27 cellular contexts compared by ENCODE assay signal in the genomic region with DNA sequence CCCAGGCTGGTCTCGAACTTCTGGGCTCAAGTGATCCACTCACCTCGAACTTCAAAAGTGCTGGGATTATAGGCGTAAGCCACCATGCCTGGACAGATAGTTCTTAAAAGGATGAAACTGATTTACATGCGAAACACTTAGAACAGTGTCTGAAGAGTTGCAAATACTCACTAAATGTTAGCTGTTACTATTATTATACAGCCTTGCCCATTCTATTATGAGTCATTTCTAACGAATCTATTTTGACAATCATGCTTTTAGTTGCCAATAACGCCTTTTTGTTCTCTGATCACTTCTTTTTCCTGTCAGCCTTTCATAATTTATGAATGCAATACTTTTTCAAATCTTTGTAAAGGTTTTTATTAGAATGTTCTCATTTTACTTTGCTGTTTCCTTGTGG.
"Had no signal": no experiment of that assay in that cellular context is flagged by ENCODE, and none has a peak within 500 bp of the region (broad histone marks: within the 10 kb centered on the region; RNA-seq: fewer than 3 reads in every experiment).

No MANE protein-coding gene starts in this region.

- H3K9me3 ChIP-seq: adrenal gland, body of pancreas, colonic mucosa, heart left ventricle, right atrium auricular region, thoracic aorta had no signal

- ATAC-seq: body of pancreas; effector memory CD8-positive, alpha-beta T cell; heart left ventricle; left colon; naive thymus-derived CD8-positive, alpha-beta T cell had no signal

- H3K4me1 ChIP-seq: adrenal gland, body of pancreas, colonic mucosa had no signal

- H3K27me3 ChIP-seq: adrenal gland, body of pancreas, colonic mucosa, heart left ventricle, neural progenitor cell, right atrium auricular region had no signal

- H3K4me1 Mint-ChIP-seq: activated CD4-positive, alpha-beta memory T cell treated with anti-CD3 and anti-CD28 coated beads, Interleukin-2, amount 10 ng/mL, durations not matched to agents 7 days and 5 days; activated CD4-positive, alpha-beta T cell treated with anti-CD3 and anti-CD28 coated beads, Interleukin-2, amount 10 ng/mL, durations not matched to agents 7 days and 5 days; neural progenitor cell had no signal

- H3K27ac ChIP-seq: adrenal gland, body of pancreas, colonic mucosa, dorsolateral prefrontal cortex, heart left ventricle, neural progenitor cell, right atrium auricular region, thoracic aorta had no signal

- H3K27me3 Mint-ChIP-seq: activated CD4-positive, alpha-beta memory T cell treated with anti-CD3 and anti-CD28 coated beads, Interleukin-2, amount 10 ng/mL, durations not matched to agents 7 days and 5 days; activated CD4-positive, alpha-beta T cell treated with anti-CD3 and anti-CD28 coated beads, Interleukin-2, amount 10 ng/mL, durations not matched to agents 7 days and 5 days; activated naive CD8-positive, alpha-beta T cell treated with anti-CD3 and anti-CD28 coated beads for 36 hours; effector memory CD8-positive, alpha-beta T cell; naive thymus-derived CD8-positive, alpha-beta T cell; stimulated activated naive CD8-positive, alpha-beta T cell treated with anti-CD3 and anti-CD28 coated beads, Interleukin-15, Interleukin-2, amounts not matched to agents 100 ng/mL and 50 ng/mL, for 24 hours had no signal

- DNase-seq: activated CD4-positive, alpha-beta memory T cell treated with anti-CD3 and anti-CD28 coated beads, Interleukin-2, amount 10 ng/mL, durations not matched to agents 7 days and 5 days; activated CD4-positive, alpha-beta T cell treated with anti-CD3 and anti-CD28 coated beads, Interleukin-2, amount 10 ng/mL, durations not matched to agents 7 days and 5 days; activated CD4-positive, CD25-positive, alpha-beta regulatory T cell treated with anti-CD3 and anti-CD28 coated beads, Interleukin-2, amount 50 U/mL, for 72 hours; activated naive CD4-positive, alpha-beta T cell treated with Interleukin-2 at 50 U/mL for 16 hours; activated naive CD8-positive, alpha-beta T cell treated with anti-CD3 and anti-CD28 coated beads for 36 hours; activated T-cell treated with anti-CD3 and anti-CD28 coated beads, Interleukin-2, amount 50 U/mL, for 48 hours; adrenal gland; aorta; body of pancreas; colonic mucosa; dorsolateral prefrontal cortex; effector memory CD8-positive, alpha-beta T cell; foreskin fibroblast; heart left ventricle; hypothalamus; immature natural killer cell; kidney; left colon; midbrain; naive thymus-derived CD8-positive, alpha-beta T cell; stimulated activated CD4-positive, alpha-beta T cell treated with anti-CD3 and anti-CD28 coated beads, Interleukin-2, amount 100 ng/mL, for 48 hours; T-helper 2 cell; trophoblast cell had no signal

- H3K36me3 ChIP-seq: adrenal gland, colonic mucosa, heart left ventricle, neural progenitor cell, right atrium auricular region, thoracic aorta had no signal

- H2AFZ ChIP-seq: neural progenitor cell had no signal

- H3K4me3 Mint-ChIP-seq: activated CD4-positive, alpha-beta memory T cell treated with anti-CD3 and anti-CD28 coated beads, Interleukin-2, amount 10 ng/mL, durations not matched to agents 7 days and 5 days; activated CD4-positive, alpha-beta T cell treated with anti-CD3 and anti-CD28 coated beads, Interleukin-2, amount 10 ng/mL, durations not matched to agents 7 days and 5 days; activated naive CD8-positive, alpha-beta T cell treated with anti-CD3 and anti-CD28 coated beads for 36 hours; effector memory CD8-positive, alpha-beta T cell; immature natural killer cell; naive thymus-derived CD8-positive, alpha-beta T cell; neural progenitor cell; stimulated activated naive CD8-positive, alpha-beta T cell treated with anti-CD3 and anti-CD28 coated beads, Interleukin-15, Interleukin-2, amounts not matched to agents 100 ng/mL and 50 ng/mL, for 24 hours had no signal

- H3K4me3 ChIP-seq: adrenal gland, body of pancreas, colonic mucosa, dorsolateral prefrontal cortex, heart left ventricle, neural progenitor cell, right atrium auricular region, thoracic aorta had no signal

- H3K36me3 Mint-ChIP-seq: activated naive CD8-positive, alpha-beta T cell treated with anti-CD3 and anti-CD28 coated beads for 36 hours; neural progenitor cell had no signal

- H3K27ac Mint-ChIP-seq: activated CD4-positive, alpha-beta memory T cell treated with anti-CD3 and anti-CD28 coated beads, Interleukin-2, amount 10 ng/mL, durations not matched to agents 7 days and 5 days; activated CD4-positive, alpha-beta T cell treated with anti-CD3 and anti-CD28 coated beads, Interleukin-2, amount 10 ng/mL, durations not matched to agents 7 days and 5 days; activated naive CD8-positive, alpha-beta T cell treated with anti-CD3 and anti-CD28 coated beads for 36 hours; immature natural killer cell; neural progenitor cell; stimulated activated naive CD8-positive, alpha-beta T cell treated with anti-CD3 and anti-CD28 coated beads, Interleukin-15, Interleukin-2, amounts not matched to agents 100 ng/mL and 50 ng/mL, for 24 hours had no signal

- H3K9ac ChIP-seq: neural progenitor cell had no signal

- H3K4me2 ChIP-seq: neural progenitor cell had no signal

- H3K9me3 Mint-ChIP-seq: activated CD4-positive, alpha-beta memory T cell treated with anti-CD3 and anti-CD28 coated beads, Interleukin-2, amount 10 ng/mL, durations not matched to agents 7 days and 5 days; activated CD4-positive, alpha-beta T cell treated with anti-CD3 and anti-CD28 coated beads, Interleukin-2, amount 10 ng/mL, durations not matched to agents 7 days and 5 days; activated naive CD8-positive, alpha-beta T cell treated with anti-CD3 and anti-CD28 coated beads for 36 hours; effector memory CD8-positive, alpha-beta T cell; immature natural killer cell; neural progenitor cell; stimulated activated naive CD8-positive, alpha-beta T cell treated with anti-CD3 and anti-CD28 coated beads, Interleukin-15, Interleukin-2, amounts not matched to agents 100 ng/mL and 50 ng/mL, for 24 hours had no signal
